In genomic region chr18:155688-156087, GRCh38 we compare ENCODE assay signal across 1 cellular context.
TF ChIP-seq lines count a peak whose summit lies in the region.

No MANE protein-coding gene starts in this region.

TF ChIP-seq in K562, 482 proteins besides CTCF, POLR2A, EP300 and RAD21 (continued from another document):
- TF ChIP-seq, protein P1, sequence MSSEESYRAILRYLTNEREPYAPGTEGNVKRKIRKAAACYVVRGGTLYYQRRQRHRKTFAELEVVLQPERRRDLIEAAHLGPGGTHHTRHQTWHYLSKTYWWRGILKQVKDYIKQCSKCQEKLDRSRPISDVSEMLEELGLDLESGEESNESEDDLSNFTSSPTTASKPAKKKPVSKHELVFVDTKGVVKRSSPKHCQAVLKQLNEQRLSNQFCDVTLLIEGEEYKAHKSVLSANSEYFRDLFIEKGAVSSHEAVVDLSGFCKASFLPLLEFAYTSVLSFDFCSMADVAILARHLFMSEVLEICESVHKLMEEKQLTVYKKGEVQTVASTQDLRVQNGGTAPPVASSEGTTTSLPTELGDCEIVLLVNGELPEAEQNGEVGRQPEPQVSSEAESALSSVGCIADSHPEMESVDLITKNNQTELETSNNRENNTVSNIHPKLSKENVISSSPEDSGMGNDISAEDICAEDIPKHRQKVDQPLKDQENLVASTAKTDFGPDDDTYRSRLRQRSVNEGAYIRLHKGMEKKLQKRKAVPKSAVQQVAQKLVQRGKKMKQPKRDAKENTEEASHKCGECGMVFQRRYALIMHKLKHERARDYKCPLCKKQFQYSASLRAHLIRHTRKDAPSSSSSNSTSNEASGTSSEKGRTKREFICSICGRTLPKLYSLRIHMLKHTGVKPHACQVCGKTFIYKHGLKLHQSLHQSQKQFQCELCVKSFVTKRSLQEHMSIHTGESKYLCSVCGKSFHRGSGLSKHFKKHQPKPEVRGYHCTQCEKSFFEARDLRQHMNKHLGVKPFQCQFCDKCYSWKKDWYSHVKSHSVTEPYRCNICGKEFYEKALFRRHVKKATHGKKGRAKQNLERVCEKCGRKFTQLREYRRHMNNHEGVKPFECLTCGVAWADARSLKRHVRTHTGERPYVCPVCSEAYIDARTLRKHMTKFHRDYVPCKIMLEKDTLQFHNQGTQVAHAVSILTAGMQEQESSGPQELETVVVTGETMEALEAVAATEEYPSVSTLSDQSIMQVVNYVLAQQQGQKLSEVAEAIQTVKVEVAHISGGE (CRISPR knock-in tag; IDR thresholded peaks at IDR 0.05), result no peak
